ENCODE assay signal across 20 cellular contexts in genomic region chr2:11430729-11431128, GRCh38. TPM values are rescaled to one million over a fixed set of nuclear protein-coding genes. Genes with fewer than 3 reads are reported as not detected.
A peak's percentile ranks its signal among the peaks of the same experiment; 100 is the strongest.
DNase-seq lines count a peak whose midpoint lies in the region; ATAC-seq and TF ChIP-seq lines count a peak whose summit lies in the region.
"Had no signal": no experiment of that assay in that cellular context is flagged by ENCODE, and none has a peak within 500 bp of the region (broad histone marks: within the 10 kb centered on the region; RNA-seq: fewer than 3 reads in every experiment).

No MANE protein-coding gene starts in this region.

- peaks cover 21% of the 10 kb centered on the region for H3K9me3 Mint-ChIP-seq in WTC11

- ATAC-seq in WTC11: no peak
- no peak for ATAC-seq in activated CD4-positive, CD25-positive, alpha-beta regulatory T cell treated with anti-CD3 and anti-CD28 coated beads, Interleukin-2, amount 50 U/mL, for 24 hours
- no peak for ATAC-seq in GM19324 (IDR thresholded peaks at IDR 0.05; ENCODE audit: low FRiP score, unreplicated experiment)
- no peak for ATAC-seq in GM19452 (IDR thresholded peaks at IDR 0.05; ENCODE audit: unreplicated experiment)
- ATAC-seq: CD8-positive, alpha-beta T cell; GM12878 had no signal

- TF ChIP-seq CTCF in epithelial cell of esophagus (IDR thresholded peaks at IDR 0.05; ENCODE audit: insufficient read depth, low read depth, low read length, missing control alignments) (no peak), WTC11 (IDR thresholded peaks at IDR 0.05) (no peak)

- CTCF ChIA-PET in WTC11 (lab: Charles Lee): interaction anchor here (1.0 kb wide), 1 partner anchor 13 kb away, joined by 4 read pairs; no protein-coding TSS in a partner anchor

- POLR2A ChIA-PET in WTC11 (lab: Charles Lee): no interaction called here

- H3K36me3 Mint-ChIP-seq in WTC11: peaks cover 15% of the 10 kb centered on the region
- H3K36me3 Mint-ChIP-seq: CD8-positive, alpha-beta T cell had no signal

- no peak overlapping the region for H3K27ac Mint-ChIP-seq in WTC11
- H3K27ac Mint-ChIP-seq: CD8-positive, alpha-beta T cell had no signal

- no peak overlapping the region for H3K4me3 ChIP-seq in epithelial cell of esophagus (ENCODE audit: low read length)
- H3K4me3 ChIP-seq: BLaER1, GM12878 had no signal

- no peaks in the 10 kb centered on the region for H3K27me3 Mint-ChIP-seq in WTC11 (ENCODE audit: low read depth)

- H3K4me3 Mint-ChIP-seq in WTC11: no peak overlapping the region
- H3K4me3 Mint-ChIP-seq: CD8-positive, alpha-beta T cell had no signal

- H3K4me1 Mint-ChIP-seq in WTC11: no peaks in the 10 kb centered on the region

- DNase-seq in ACHN: peak; percentile 25
- peak; percentile 15 for DNase-seq in RPMI7951 (ENCODE audit: low read depth)
- DNase-seq in epithelial cell of esophagus (ENCODE audit: low read depth): peak; percentile 79
- DNase-seq in left kidney (ENCODE audit: low read depth, low spot score): peak; percentile 30
- no peak for DNase-seq in WTC11 (ENCODE audit: low spot score)
- DNase-seq: CD8-positive, alpha-beta T cell; DND-41; GDM1; KBM-7; NCI-H1048; NCI-H2081 treated with DMSO at 0.1 percent for 48 hours; NCI-H2227 treated with DMSO at 0.1 percent for 48 hours; NCI-H69; OCI-M1; RPMI8226 had no signal

- in situ Hi-C loops in ACHN (cut with HindIII; ENCODE audit: low pct_ligation_motif_present, low pct_unique_long_range_greater_than_20kb, low sequenced_read_pairs): no loop called here

TF ChIP-seq in WTC11, 78 proteins besides CTCF, POLR2A, EP300 and RAD21:
- TF ChIP-seq MYBL2 (CRISPR knock-in tag; IDR thresholded peaks at IDR 0.05): no peak
- no peak for TF ChIP-seq GTF2I (CRISPR knock-in tag; conservative IDR thresholded peaks at IDR 0.05)
- no peak for TF ChIP-seq ETV6 (CRISPR knock-in tag; IDR thresholded peaks at IDR 0.05)
- no peak for TF ChIP-seq SMAD3 (CRISPR knock-in tag; IDR thresholded peaks at IDR 0.05; ENCODE audit: borderline replicate concordance)
- TF ChIP-seq ZNF423 (CRISPR knock-in tag; IDR thresholded peaks at IDR 0.05): no peak
- no peak for TF ChIP-seq GRHL2 (CRISPR knock-in tag; IDR thresholded peaks at IDR 0.05; ENCODE audit: insufficient replicate concordance, severe bottlenecking)

RNA-seq across cellular contexts. Expression of gene E2F6, which starts 35.2 kb away (rescaled TPM):
- total RNA-seq in RPMI7951 (2014; rRNA removed; shearing (Covaris generic)): 19.1 and 22.0 TPM in 2 replicates
- 14.2 to 16.0 TPM (median 14.4 TPM) in 3 replicates for total RNA-seq in WTC11 (2021)
